Comparison of ENCODE assay signal across 1 cellular context in genomic region chr2:27663463-27664244, GRCh38.
TF ChIP-seq lines count a peak whose summit lies in the region.

SLC4A1AP (plus strand) TSS chr2:27663889; CDS start chr2:27663915, 26 bp downstream.
SUPT7L (minus strand) TSS chr2:27663614; CDS start chr2:27662192, 1,422 bp downstream.

TF ChIP-seq in HepG2, 621 proteins besides CTCF, POLR2A, EP300 and RAD21 (continued from another document and continues in another):
- TF ChIP-seq BCL3 (CRISPR knock-in tag; IDR thresholded peaks at IDR 0.05) (peak; percentile 96; the same call in 1 of the 2 replicates), ARNT (IDR thresholded peaks at IDR 0.05) (no peak), SKI (IDR thresholded peaks at IDR 0.05; ENCODE audit: partially characterized antibody) (peak; percentile 81), GABPB1 (CRISPR knock-in tag; IDR thresholded peaks at IDR 0.05) (peak; percentile 98), ISX (CRISPR knock-in tag; conservative IDR thresholded peaks at IDR 0.05) (peak; percentile 91; the same call in 1 of the 2 replicates), MNT (IDR thresholded peaks at IDR 0.05) (peak; percentile 37; the same call in 1 of the 2 replicates), ZKSCAN1 (IDR thresholded peaks at IDR 0.05; ENCODE audit: low read length) (no peak; the same call in none of the 2 replicates), NFAT5 (CRISPR knock-in tag; IDR thresholded peaks at IDR 0.05) (peak; percentile 38; the same call in 1 of the 2 replicates), ZNF142 (CRISPR knock-in tag; IDR thresholded peaks at IDR 0.05) (peak; percentile 94), ATAD3A (CRISPR knock-in tag; IDR thresholded peaks at IDR 0.05) (0 out of 2 replicates have a peak, but pooled peaks have one; percentile 18), ZNF280D (CRISPR knock-in tag; IDR thresholded peaks at IDR 0.05) (peak; percentile 83), ZNF12 (CRISPR knock-in tag; IDR thresholded peaks at IDR 0.05) (peak; percentile 73; the same call in 1 of the 2 replicates), ZNF678 (CRISPR knock-in tag; IDR thresholded peaks at IDR 0.05) (no peak), GLMP (CRISPR knock-in tag; IDR thresholded peaks at IDR 0.05; ENCODE audit: borderline replicate concordance) (no peak; the same call in 1 of the 2 replicates), CBFB (CRISPR knock-in tag; IDR thresholded peaks at IDR 0.05) (peak; percentile 85), TBP (CRISPR knock-in tag; IDR thresholded peaks at IDR 0.05) (peak; percentile 80; the same call in 1 of the 2 replicates), FOSL1 (CRISPR knock-in tag; IDR thresholded peaks at IDR 0.05; ENCODE audit: borderline replicate concordance) (peak; percentile 31; the same call in 1 of the 2 replicates), ZZZ3 (CRISPR knock-in tag; IDR thresholded peaks at IDR 0.05; ENCODE audit: borderline replicate concordance) (peak; percentile 94; the same call in 1 of the 2 replicates), FOXJ3 (CRISPR knock-in tag; IDR thresholded peaks at IDR 0.05; ENCODE audit: borderline replicate concordance) (peak; percentile 84), ZNF275 (CRISPR knock-in tag; IDR thresholded peaks at IDR 0.05; ENCODE audit: borderline replicate concordance) (peak; percentile 97), SSRP1 (CRISPR knock-in tag; IDR thresholded peaks at IDR 0.05) (peak; percentile 94), MLX (CRISPR knock-in tag; IDR thresholded peaks at IDR 0.05) (peak; percentile 38; the same call in 1 of the 2 replicates), ZBTB49 (CRISPR knock-in tag; IDR thresholded peaks at IDR 0.05; ENCODE audit: borderline replicate concordance) (peak; percentile 91; the same call in 1 of the 2 replicates), MYNN (CRISPR knock-in tag; IDR thresholded peaks at IDR 0.05; ENCODE audit: low read depth) (peak; percentile 71; the same call in 1 of the 2 replicates), YEATS2 (CRISPR knock-in tag; IDR thresholded peaks at IDR 0.05; ENCODE audit: borderline replicate concordance) (peak; percentile 94), RELA (CRISPR knock-in tag; IDR thresholded peaks at IDR 0.05) (peak; percentile 41; the same call in 1 of the 2 replicates)
